Comparison of ENCODE assay signal across 19 cellular contexts in the genomic region with DNA sequence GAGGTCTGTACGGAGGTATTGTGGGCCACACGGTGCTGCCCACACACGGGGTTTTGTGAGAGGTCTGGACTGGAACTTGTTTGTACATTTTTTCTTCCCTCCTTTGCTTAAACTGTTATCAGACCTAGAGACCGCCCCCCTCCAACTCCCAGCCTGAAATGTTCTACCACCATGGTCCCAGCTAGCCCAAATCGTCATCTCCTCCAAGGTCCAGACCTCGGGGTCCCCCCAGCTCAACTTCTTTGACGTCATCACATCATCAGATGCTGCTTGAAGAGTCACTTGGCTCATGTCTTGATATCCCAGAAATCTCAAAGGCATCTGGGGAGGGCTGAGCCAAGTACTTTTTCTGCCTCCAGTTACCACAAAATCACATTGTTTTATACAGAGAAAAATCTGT. TPM values are rescaled to one million over a fixed set of nuclear protein-coding genes. Genes with fewer than 3 reads are reported as not detected.
"Had no signal": no experiment of that assay in that cellular context is flagged by ENCODE, and none has a peak within 500 bp of the region (broad histone marks: within the 10 kb centered on the region; RNA-seq: fewer than 3 reads in every experiment).

No MANE protein-coding gene starts in this region.

- H3K9me3 ChIP-seq: esophagus muscularis mucosa, heart left ventricle, suprapubic skin, thyroid gland had no signal

- H3K27me3 ChIP-seq: suprapubic skin, thyroid gland had no signal

- H3K36me3 ChIP-seq: esophagus muscularis mucosa, heart left ventricle, suprapubic skin, thyroid gland had no signal

- H3K4me3 ChIP-seq: coronary artery, esophagus muscularis mucosa, heart left ventricle, suprapubic skin, thyroid gland had no signal

- H3K27ac ChIP-seq: coronary artery, esophagus muscularis mucosa, suprapubic skin, thyroid gland had no signal

- DNase-seq: effector memory CD4-positive, alpha-beta T cell; hippocampal formation; left colon; mesendoderm; naive B cell; posterior cingulate gyrus; stimulated activated CD4-positive, alpha-beta T cell treated with anti-CD3 and anti-CD28 coated beads, Interleukin-4, amount 100 ng/mL, for 1 hour; stimulated activated CD8-positive, alpha-beta memory T cell treated with anti-CD3 and anti-CD28 coated beads, Interleukin-4, amount 100 ng/mL, for 48 hours; stimulated activated naive CD8-positive, alpha-beta T cell treated with anti-CD3 and anti-CD28 coated beads, Interleukin-15, Interleukin-2, amounts not matched to agents 100 U/mL and 50 U/mL, for 24 hours; thyroid gland had no signal

- H3K36me3 Mint-ChIP-seq: naive B cell; stimulated activated effector memory CD8-positive, alpha-beta T cell treated with anti-CD3 and anti-CD28 coated beads, Interleukin-12 subunit alpha, Interleukin-12 subunit beta, amount 100 ng/mL, for 72 hours; type B pancreatic cell had no signal

- H3K4me3 Mint-ChIP-seq: naive B cell; stimulated activated effector memory CD8-positive, alpha-beta T cell treated with anti-CD3 and anti-CD28 coated beads, Interleukin-12 subunit alpha, Interleukin-12 subunit beta, amount 100 ng/mL, for 72 hours; type B pancreatic cell had no signal

- H3K27ac Mint-ChIP-seq: nephron; stimulated activated effector memory CD8-positive, alpha-beta T cell treated with anti-CD3 and anti-CD28 coated beads, Interleukin-12 subunit alpha, Interleukin-12 subunit beta, amount 100 ng/mL, for 72 hours; type B pancreatic cell had no signal

- H3K9me3 Mint-ChIP-seq: naive B cell; nephron; stimulated activated effector memory CD8-positive, alpha-beta T cell treated with anti-CD3 and anti-CD28 coated beads, Interleukin-12 subunit alpha, Interleukin-12 subunit beta, amount 100 ng/mL, for 72 hours; type B pancreatic cell had no signal

RNA-seq across cellular contexts. Expression of gene CCDC170, which starts 2.8 kb away (rescaled TPM):
- total RNA-seq: kidney epithelial cell, lung microvascular endothelial cell had no signal
